In the genomic region with DNA sequence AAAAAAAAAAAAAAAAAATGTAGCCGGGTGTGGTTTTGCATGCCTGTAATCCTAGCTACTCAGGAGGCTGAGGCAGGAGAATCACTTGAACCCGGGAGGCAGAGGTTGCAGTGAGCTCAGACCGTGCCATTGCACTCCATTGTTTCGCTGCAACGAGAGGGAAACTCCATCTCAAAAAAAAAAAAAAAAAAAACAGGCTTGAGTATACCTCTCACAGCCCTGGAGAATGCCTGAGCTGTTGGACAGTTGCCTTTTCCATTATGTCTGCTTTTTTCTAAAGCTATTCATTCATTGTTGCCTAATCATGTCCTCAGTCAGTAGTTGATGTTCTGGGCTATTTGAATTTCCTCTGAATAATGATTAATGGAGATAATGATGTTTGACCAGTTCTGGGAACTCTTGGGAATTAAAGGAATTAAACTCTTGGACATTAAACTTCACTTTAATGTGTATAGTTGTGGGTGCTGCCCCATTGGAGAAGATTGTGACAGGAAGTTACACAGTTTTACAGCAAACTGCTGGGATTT, we compare ENCODE assay signal across 11 cellular contexts. TPM values are rescaled to one million over a fixed set of nuclear protein-coding genes. Genes with fewer than 3 reads are reported as not detected.
DNase-seq lines count a peak whose midpoint lies in the region; ATAC-seq, FAIRE-seq and TF ChIP-seq lines count a peak whose summit lies in the region.
"Had no signal": no experiment of that assay in that cellular context is flagged by ENCODE, and none has a peak within 500 bp of the region (broad histone marks: within the 10 kb centered on the region; RNA-seq: fewer than 3 reads in every experiment).

No MANE protein-coding gene starts in this region.

- H3K27me3 Mint-ChIP-seq in memory B cell = no peaks in the 10 kb centered on the region

- peak overlapping the region; percentile 20 for H3K27ac Mint-ChIP-seq in memory B cell

- DNase-seq in M059J (ENCODE audit: low read depth) (peak; percentile 64), bronchial epithelial cell (ENCODE audit: low read depth) (peak; percentile 69), memory B cell (ENCODE audit: low spot score in 2 of 2) (no peak), LoVo (ENCODE audit: low spot score) (no peak), superior temporal gyrus (ENCODE audit: extremely low spot score) (no peak)
- DNase-seq: hypothalamus, NCI-H187 treated with DMSO at 0.1 percent for 48 hours had no signal

- H3K4me2 ChIP-seq in BLaER1 = peak overlapping the region; percentile 70

- ATAC-seq in memory B cell (ENCODE audit: low read depth) (no peak), HG03095 (IDR thresholded peaks at IDR 0.05; ENCODE audit: unreplicated experiment) (no peak), GM19463 (IDR thresholded peaks at IDR 0.05; ENCODE audit: unreplicated experiment) (no peak)

- peaks cover 95% of the 10 kb centered on the region for H4K20me1 ChIP-seq in BLaER1

- H3K36me3 ChIP-seq in BLaER1 = peaks cover 76% of the 10 kb centered on the region
- H3K36me3 ChIP-seq in bronchial epithelial cell (ENCODE audit: control insufficient read depth, insufficient read depth, low read length) = peaks cover 1% of the 10 kb centered on the region

- H3K36me3 Mint-ChIP-seq in memory B cell = peaks cover 14% of the 10 kb centered on the region

- H3K9me3 Mint-ChIP-seq in memory B cell = no peaks in the 10 kb centered on the region

- FAIRE-seq in bronchial epithelial cell (lab: Jason Lieb, UNC) = no peak

- no peak overlapping the region for H3K9ac ChIP-seq in BLaER1

- no peak overlapping the region for H3K4me3 ChIP-seq in BLaER1
- H3K4me3 ChIP-seq in bronchial epithelial cell (ENCODE audit: low read depth, low read length) = no peak overlapping the region
- H3K4me3 ChIP-seq: right atrium auricular region had no signal

- peaks cover 30% of the 10 kb centered on the region for H3K4me1 ChIP-seq in BLaER1

- no peaks in the 10 kb centered on the region for H3K9me3 ChIP-seq in BLaER1
- H3K9me3 ChIP-seq: right atrium auricular region had no signal

- H3K27ac ChIP-seq in BLaER1 = no peak overlapping the region

- no peak overlapping the region for H3K4me3 Mint-ChIP-seq in memory B cell

- H3K27me3 ChIP-seq in BLaER1 = no peaks in the 10 kb centered on the region
- H3K27me3 ChIP-seq in bronchial epithelial cell (ENCODE audit: control insufficient read depth, insufficient read depth, low read length) = no peaks in the 10 kb centered on the region
- H3K27me3 ChIP-seq: right atrium auricular region had no signal

- no peak for TF ChIP-seq CTCF in bronchial epithelial cell (IDR thresholded peaks at IDR 0.05; ENCODE audit: insufficient read depth, low read length, severe bottlenecking)

- peaks cover 8% of the 10 kb centered on the region for H3K4me1 Mint-ChIP-seq in memory B cell

RNA-seq across cellular contexts. Expression of a gene that starts 11.8 kb away (rescaled TPM):
- 54.5 and 86.1 TPM in 2 replicates for total RNA-seq in M059J (2014; rRNA removed; shearing (Covaris generic))
- 66.1 and 92.7 TPM in 2 replicates for total RNA-seq in bronchial epithelial cell

RNA-seq across cellular contexts. Expression of a gene that starts 13.6 kb away (rescaled TPM):
- 118 and 126 TPM in 2 replicates for total RNA-seq in M059J (2014; rRNA removed; shearing (Covaris generic))
- 62.7 and 69.4 TPM in 2 replicates for total RNA-seq in bronchial epithelial cell

RNA-seq across cellular contexts. Expression of a gene that starts 50.6 kb away (rescaled TPM):
- 16.0 and 20.9 TPM in 2 replicates for total RNA-seq in M059J (2014; rRNA removed; shearing (Covaris generic))
- total RNA-seq in bronchial epithelial cell = 7.4 and 9.5 TPM in 2 replicates

Comparison
In these comparisons a context has a peak if more than half of its experiments do, and no peak if none do; other contexts are left out.
1. DNase-seq: peak in M059J (single experiment) and bronchial epithelial cell (single experiment); none in memory B cell (0 of 2), LoVo (single experiment) and superior temporal gyrus (single experiment).